8 cellular contexts compared by ENCODE assay signal in genomic region chr20:20010639-20011500, GRCh38. TPM values are rescaled to one million over a fixed set of nuclear protein-coding genes. Genes with fewer than 3 reads are reported as not detected.
DNase-seq lines count a peak whose midpoint lies in the region; ATAC-seq lines count a peak whose summit lies in the region.

No MANE protein-coding gene starts in this region.

- intact Hi-C loops in activated CD4-positive, alpha-beta T cell treated with anti-CD3 and anti-CD28 coated beads, Interleukin-2, amount 10 ng/mL, durations not matched to agents 24 days and 14 days (cut with micrococcal nuclease), result no loop called here

- no peaks in the 10 kb centered on the region for H3K36me3 Mint-ChIP-seq in stimulated activated naive B cell treated with anti-CD40 and anti-IgM and Interleukin-4, amounts not matched to agents 10 μg/mL and 1 μg/mL and 100 μg/mL, for 72 hours
- H3K36me3 Mint-ChIP-seq in activated CD4-positive, alpha-beta T cell treated with anti-CD3 and anti-CD28 coated beads, Interleukin-2, amount 10 ng/mL, durations not matched to agents 24 days and 14 days (ENCODE audit: low read depth), result no peaks in the 10 kb centered on the region

- no peaks in the 10 kb centered on the region for H3K4me1 Mint-ChIP-seq in stimulated activated naive B cell treated with anti-CD40 and anti-IgM and Interleukin-4, amounts not matched to agents 10 μg/mL and 1 μg/mL and 100 μg/mL, for 72 hours
- no peaks in the 10 kb centered on the region for H3K4me1 Mint-ChIP-seq in activated CD4-positive, alpha-beta T cell treated with anti-CD3 and anti-CD28 coated beads, Interleukin-2, amount 10 ng/mL, durations not matched to agents 24 days and 14 days

- peaks cover 20 to 21% of the 10 kb centered on the region in 2 donors for H3K27me3 Mint-ChIP-seq in stimulated activated naive B cell treated with anti-CD40 and anti-IgM and Interleukin-4, amounts not matched to agents 10 μg/mL and 1 μg/mL and 100 μg/mL, for 72 hours
- peaks cover 12% of the 10 kb centered on the region for H3K27me3 Mint-ChIP-seq in activated CD4-positive, alpha-beta T cell treated with anti-CD3 and anti-CD28 coated beads, Interleukin-2, amount 10 ng/mL, durations not matched to agents 24 days and 14 days

- H3K9ac ChIP-seq in SK-N-MC (ENCODE audit: insufficient read length), result peak overlapping the region; percentile 42

- no peaks in the 10 kb centered on the region for H3K9me3 Mint-ChIP-seq in stimulated activated naive B cell treated with anti-CD40 and anti-IgM and Interleukin-4, amounts not matched to agents 10 μg/mL and 1 μg/mL and 100 μg/mL, for 72 hours
- no peaks in the 10 kb centered on the region for H3K9me3 Mint-ChIP-seq in activated CD4-positive, alpha-beta T cell treated with anti-CD3 and anti-CD28 coated beads, Interleukin-2, amount 10 ng/mL, durations not matched to agents 24 days and 14 days

- H3K36me3 ChIP-seq in SK-N-MC (ENCODE audit: insufficient read depth, low read length), result no peaks in the 10 kb centered on the region

- H3K27ac Mint-ChIP-seq in stimulated activated naive B cell treated with anti-CD40 and anti-IgM and Interleukin-4, amounts not matched to agents 10 μg/mL and 1 μg/mL and 100 μg/mL, for 72 hours, result peak overlapping the region; percentile 7
- H3K27ac Mint-ChIP-seq in activated CD4-positive, alpha-beta T cell treated with anti-CD3 and anti-CD28 coated beads, Interleukin-2, amount 10 ng/mL, durations not matched to agents 24 days and 14 days, result no peak overlapping the region

- no peak for ATAC-seq in stimulated activated naive B cell treated with anti-CD40 and anti-IgM and Interleukin-4, amounts not matched to agents 10 μg/mL and 1 μg/mL and 100 μg/mL, for 72 hours (replicated peaks)
- ATAC-seq in HG02870 (IDR thresholded peaks at IDR 0.05; ENCODE audit: unreplicated experiment), result no peak

- no peaks in the 10 kb centered on the region for H3K9me3 ChIP-seq in SK-N-MC (ENCODE audit: low read depth, low read length)

- peak overlapping the region; percentile 19; the same call in 1 of the 2 replicates for H3K4me3 ChIP-seq in SK-N-MC

- no peak overlapping the region for H3K4me3 Mint-ChIP-seq in stimulated activated naive B cell treated with anti-CD40 and anti-IgM and Interleukin-4, amounts not matched to agents 10 μg/mL and 1 μg/mL and 100 μg/mL, for 72 hours
- no peak overlapping the region for H3K4me3 Mint-ChIP-seq in activated CD4-positive, alpha-beta T cell treated with anti-CD3 and anti-CD28 coated beads, Interleukin-2, amount 10 ng/mL, durations not matched to agents 24 days and 14 days

- H3K27ac ChIP-seq in SK-N-MC, result peak overlapping the region; percentile 71

- DNase-seq in HCEC 1CT (peak; percentile 82), SK-N-MC (ENCODE audit: low read depth, low spot score) (no peak), globus pallidus (ENCODE audit: low spot score) (peak; percentile 62), T1000 (lab: John Stamatoyannopoulos, UW) (no peak), NCI-H128 (lab: John Stamatoyannopoulos, UW; ENCODE audit: unreplicated experiment) (no peak)
- no peak for DNase-seq in stimulated activated naive B cell treated with anti-CD40 and anti-IgM and Interleukin-4, amounts not matched to agents 10 μg/mL and 1 μg/mL and 100 μg/mL, for 72 hours
- no peak for DNase-seq in activated CD4-positive, alpha-beta T cell treated with anti-CD3 and anti-CD28 coated beads, Interleukin-2, amount 10 ng/mL, durations not matched to agents 24 days and 14 days

RNA-seq across cellular contexts. Expression of gene NAA20, which starts 6.3 kb away (rescaled TPM):
- total RNA-seq in activated CD4-positive, alpha-beta T cell treated with anti-CD3 and anti-CD28 coated beads, Interleukin-2, amount 10 ng/mL, durations not matched to agents 24 days and 14 days, result 85.4 and 96.4 TPM in 2 replicates

RNA-seq across cellular contexts. Expression of gene CRNKL1, which starts 41.4 kb away (rescaled TPM):
- 22.7 and 25.1 TPM in 2 replicates for total RNA-seq in activated CD4-positive, alpha-beta T cell treated with anti-CD3 and anti-CD28 coated beads, Interleukin-2, amount 10 ng/mL, durations not matched to agents 24 days and 14 days

RNA-seq across cellular contexts. Expression of gene CFAP61, which starts 41.5 kb away (rescaled TPM):
- not detected in 2 replicates for total RNA-seq in activated CD4-positive, alpha-beta T cell treated with anti-CD3 and anti-CD28 coated beads, Interleukin-2, amount 10 ng/mL, durations not matched to agents 24 days and 14 days

Comparison
In these comparisons a context has a peak if more than half of its experiments do, and no peak if none do; other contexts are left out.
1. DNase-seq: peak in HCEC 1CT (single experiment) and globus pallidus (single experiment); none in SK-N-MC (single experiment), stimulated activated naive B cell treated with anti-CD40 and anti-IgM and Interleukin-4, amounts not matched to agents 10 μg/mL and 1 μg/mL and 100 μg/mL, for 72 hours (single experiment), T1000 (single experiment), NCI-H128 (single experiment) and activated CD4-positive, alpha-beta T cell treated with anti-CD3 and anti-CD28 coated beads, Interleukin-2, amount 10 ng/mL, durations not matched to agents 24 days and 14 days (single experiment).